In the genomic region with DNA sequence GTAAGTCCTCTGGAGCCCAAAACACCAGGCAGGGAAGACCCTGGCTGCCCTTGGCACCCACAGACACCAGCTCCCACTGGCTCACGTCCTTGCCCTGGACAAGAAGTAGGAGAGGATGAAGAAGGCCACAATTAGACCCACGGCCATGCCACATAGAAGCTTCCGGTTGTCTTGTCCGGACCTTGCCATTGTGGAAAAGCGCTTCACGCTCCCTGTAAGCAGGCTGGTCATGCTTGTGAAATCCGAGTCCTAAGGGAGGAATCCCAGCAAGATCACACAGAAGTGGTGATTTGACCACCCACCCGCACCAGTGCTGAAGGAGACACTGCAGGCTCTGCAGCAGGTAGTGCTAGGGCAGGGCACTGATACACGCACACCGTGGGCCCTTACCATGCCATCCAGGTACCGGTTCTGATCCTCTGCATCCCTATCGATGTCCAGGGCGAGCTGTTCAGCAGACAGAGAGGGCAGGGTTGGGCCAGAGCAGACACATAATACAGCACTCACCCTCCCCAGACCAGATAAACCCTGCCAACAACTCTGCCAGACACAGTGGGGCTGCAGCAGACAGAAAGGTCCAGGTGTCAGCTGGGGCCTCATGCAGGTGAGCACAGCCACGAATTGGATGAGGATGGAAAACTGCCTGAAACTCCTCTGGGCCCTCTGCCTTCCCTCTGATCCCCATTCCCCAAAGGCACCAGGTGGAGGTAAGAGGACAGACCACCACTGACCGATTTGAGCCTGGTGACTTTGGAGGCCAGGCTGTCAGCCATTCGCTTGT, we compare ENCODE assay signal across 10 cellular contexts. TPM values are rescaled to one million over a fixed set of nuclear protein-coding genes. Genes with fewer than 3 reads are reported as not detected.
A peak's percentile ranks its signal among the peaks of the same experiment; 100 is the strongest.
DNase-seq lines count a peak whose midpoint lies in the region; ATAC-seq and TF ChIP-seq lines count a peak whose summit lies in the region.
"Had no signal": no experiment of that assay in that cellular context is flagged by ENCODE, and none has a peak within 500 bp of the region (broad histone marks: within the 10 kb centered on the region; RNA-seq: fewer than 3 reads in every experiment).

No MANE protein-coding gene starts in this region.

- TF ChIP-seq CTCF in C4-2B (conservative IDR thresholded peaks at IDR 0.05) (no peak), OCI-LY3 (IDR thresholded peaks at IDR 0.05; ENCODE audit: low read depth, low read length) (no peak), neural progenitor cell (IDR thresholded peaks at IDR 0.05) (no peak), foreskin keratinocyte (conservative IDR thresholded peaks at IDR 0.05) (no peak)

- H3K36me3 ChIP-seq in OCI-LY3 (replicated peaks; ENCODE audit: low read depth, low read length) (peaks cover 30% of the 10 kb centered on the region), neural progenitor cell (no peaks in the 10 kb centered on the region)
- H3K36me3 ChIP-seq in effector memory CD4-positive, alpha-beta T cell (ENCODE audit: control insufficient read depth, insufficient read depth, low read length), result peaks cover 36% of the 10 kb centered on the region

- H3K9me3 Mint-ChIP-seq in neural progenitor cell, result no peaks in the 10 kb centered on the region

- no peak overlapping the region for H3K27ac Mint-ChIP-seq in neural progenitor cell

- peaks cover 4% of the 10 kb centered on the region for H3K36me3 Mint-ChIP-seq in neural progenitor cell

- peaks cover 12% of the 10 kb centered on the region for H3F3A ChIP-seq in neural progenitor cell (ENCODE audit: low read depth)

- peaks cover 21% of the 10 kb centered on the region for H3K4me1 ChIP-seq in OCI-LY3 (ENCODE audit: low read length)
- H3K4me1 ChIP-seq in effector memory CD4-positive, alpha-beta T cell (ENCODE audit: control insufficient read depth, insufficient read depth, low read length, poor library complexity, severe bottlenecking), result peaks cover 41% of the 10 kb centered on the region
- H3K4me1 ChIP-seq in neural progenitor cell, result peaks cover 11% of the 10 kb centered on the region
- no peaks in the 10 kb centered on the region for H3K4me1 ChIP-seq in foreskin keratinocyte

- H3K4me3 Mint-ChIP-seq in neural progenitor cell, result peak overlapping the region; percentile 99

- H3K27me3 ChIP-seq in OCI-LY3 (ENCODE audit: low read depth, low read length) (no peaks in the 10 kb centered on the region), neural progenitor cell (no peaks in the 10 kb centered on the region), foreskin keratinocyte (no peaks in the 10 kb centered on the region)
- no peaks in the 10 kb centered on the region for H3K27me3 ChIP-seq in effector memory CD4-positive, alpha-beta T cell (replicated peaks; ENCODE audit: control insufficient read depth, insufficient read depth, low read length, poor library complexity, severe bottlenecking)

- H2AFZ ChIP-seq in OCI-LY3 (ENCODE audit: low read depth, low read length), result no peak overlapping the region
- no peak overlapping the region for H2AFZ ChIP-seq in neural progenitor cell (replicated peaks)

- ATAC-seq in foreskin keratinocyte (no peak), HG02623 (IDR thresholded peaks at IDR 0.05; ENCODE audit: unreplicated experiment) (no peak)
- ATAC-seq: right cardiac atrium had no signal

- no peak for DNase-seq in effector memory CD4-positive, alpha-beta T cell
- DNase-seq in neural progenitor cell (ENCODE audit: low spot score) (no peak), foreskin keratinocyte (no peak), HPDE6-E6E7 (ENCODE audit: extremely low spot score) (no peak)
- DNase-seq in NK-92 treated with Interleukin-12 subunit alpha and Interleukin-12 subunit beta, amount 100 ng/mL, for 24 hours (lab: John Stamatoyannopoulos, UW), result no peak
- DNase-seq: NCI-H1930 had no signal

- peak overlapping the region; percentile 84; the same call in 1 of the 2 replicates for H3K4me2 ChIP-seq in OCI-LY3 (ENCODE audit: low read length)
- H3K4me2 ChIP-seq in neural progenitor cell, result no peak overlapping the region

- peaks cover 4% of the 10 kb centered on the region for H3K27me3 Mint-ChIP-seq in neural progenitor cell (ENCODE audit: insufficient read depth, low read depth)

- H3K9ac ChIP-seq in OCI-LY3 (ENCODE audit: low read length), result no peak overlapping the region
- H3K9ac ChIP-seq in neural progenitor cell, result no peak overlapping the region

- H3K79me2 ChIP-seq in OCI-LY3 (ENCODE audit: low read length) (peaks cover 49% of the 10 kb centered on the region), neural progenitor cell (ENCODE audit: low read depth) (peaks cover 35% of the 10 kb centered on the region)

- H3K4me1 Mint-ChIP-seq in neural progenitor cell, result peaks cover 16% of the 10 kb centered on the region

- H3K9me3 ChIP-seq in OCI-LY3 (ENCODE audit: insufficient read depth, low read length) (no peaks in the 10 kb centered on the region), neural progenitor cell (ENCODE audit: low read depth) (no peaks in the 10 kb centered on the region)
- no peaks in the 10 kb centered on the region for H3K9me3 ChIP-seq in effector memory CD4-positive, alpha-beta T cell (ENCODE audit: control insufficient read depth, low read length)

- H3K4me3 ChIP-seq in OCI-LY3 (ENCODE audit: low read length) (no peak overlapping the region; the same call in 1 of the 2 replicates), neural progenitor cell (no peak overlapping the region)
- H3K4me3 ChIP-seq in effector memory CD4-positive, alpha-beta T cell (ENCODE audit: insufficient read depth, low read depth, low read length, poor library complexity, severe bottlenecking), result peak overlapping the region; percentile 78

- H3K27ac ChIP-seq in C4-2B, result peak overlapping the region; percentile 96; the same call in 1 of the 2 replicates
- no peak overlapping the region for H3K27ac ChIP-seq in OCI-LY3 (ENCODE audit: low read length)
- H3K27ac ChIP-seq in effector memory CD4-positive, alpha-beta T cell (ENCODE audit: insufficient read depth, low read length, poor library complexity, severe bottlenecking), result no peak overlapping the region
- no peak overlapping the region for H3K27ac ChIP-seq in neural progenitor cell
- no peak overlapping the region for H3K27ac ChIP-seq in foreskin keratinocyte

- peaks cover 16% of the 10 kb centered on the region for H4K20me1 ChIP-seq in OCI-LY3 (ENCODE audit: insufficient read depth, low read length)
- peaks cover 20% of the 10 kb centered on the region for H4K20me1 ChIP-seq in neural progenitor cell (ENCODE audit: low read depth)

RNA-seq across cellular contexts. Expression of gene BET1L, which starts 1.8 kb away (rescaled TPM):
- total RNA-seq in neural progenitor cell (ENCODE audit: low replicate concordance) (13.1 and 16.8 TPM in 2 replicates), foreskin keratinocyte (16.9 and 20.8 TPM in 2 replicates)
- 23.1 and 25.0 TPM in 2 replicates for polyA plus RNA-seq in foreskin keratinocyte

RNA-seq across cellular contexts. Expression of gene RIC8A, which starts 2.1 kb away (rescaled TPM):
- total RNA-seq in neural progenitor cell (ENCODE audit: low replicate concordance) (45.0 and 67.2 TPM in 2 replicates), foreskin keratinocyte (143 and 159 TPM in 2 replicates)
- polyA plus RNA-seq in foreskin keratinocyte, result 113 and 121 TPM in 2 replicates

RNA-seq across cellular contexts. Expression of gene SCGB1C1, which starts 12.5 kb away (rescaled TPM):
- not detected in 2 replicates for total RNA-seq in neural progenitor cell (ENCODE audit: low replicate concordance)
- not detected in 2 replicates for total RNA-seq in foreskin keratinocyte
- not detected in 2 replicates for polyA plus RNA-seq in foreskin keratinocyte
- total RNA-seq: right cardiac atrium had no signal
- polyA plus RNA-seq: right cardiac atrium had no signal

RNA-seq across cellular contexts. Expression of gene SIRT3, which starts 30.7 kb away (rescaled TPM):
- 22.4 and 22.6 TPM in 2 replicates for total RNA-seq in neural progenitor cell (ENCODE audit: low replicate concordance)
- total RNA-seq in foreskin keratinocyte, result 8.0 and 8.1 TPM in 2 replicates
- 9.5 and 11.4 TPM in 2 replicates for polyA plus RNA-seq in foreskin keratinocyte

RNA-seq across cellular contexts. Expression of gene PSMD13, which starts 31.4 kb away (rescaled TPM):
- total RNA-seq in neural progenitor cell (ENCODE audit: low replicate concordance) (90.6 and 106 TPM in 2 replicates), foreskin keratinocyte (163 and 185 TPM in 2 replicates)
- 182 and 190 TPM in 2 replicates for polyA plus RNA-seq in foreskin keratinocyte
